9 cellular contexts compared by ENCODE assay signal in the genomic region with DNA sequence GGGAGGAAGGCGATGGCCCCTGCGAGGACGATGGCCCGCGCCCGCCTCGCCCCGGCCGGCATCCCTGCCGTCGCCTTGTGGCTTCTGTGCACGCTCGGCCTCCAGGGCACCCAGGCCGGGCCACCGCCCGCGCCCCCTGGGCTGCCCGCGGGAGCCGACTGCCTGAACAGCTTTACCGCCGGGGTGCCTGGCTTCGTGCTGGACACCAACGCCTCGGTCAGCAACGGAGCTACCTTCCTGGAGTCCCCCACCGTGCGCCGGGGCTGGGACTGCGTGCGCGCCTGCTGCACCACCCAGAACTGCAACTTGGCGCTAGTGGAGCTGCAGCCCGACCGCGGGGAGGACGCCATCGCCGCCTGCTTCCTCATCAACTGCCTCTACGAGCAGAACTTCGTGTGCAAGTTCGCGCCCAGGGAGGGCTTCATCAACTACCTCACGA. TPM values are rescaled to one million over a fixed set of nuclear protein-coding genes. Genes with fewer than 3 reads are reported as not detected.
DNase-seq lines count a peak whose midpoint lies in the region; ATAC-seq, FAIRE-seq and TF ChIP-seq lines count a peak whose summit lies in the region.
"Had no signal": no experiment of that assay in that cellular context is flagged by ENCODE, and none has a peak within 500 bp of the region (broad histone marks: within the 10 kb centered on the region; RNA-seq: fewer than 3 reads in every experiment).

No MANE protein-coding gene starts in this region.

- peak overlapping the region; percentile 17 for H3K4me3 ChIP-seq in SJSA1

- peaks cover 16% of the 10 kb centered on the region for H3K4me1 Mint-ChIP-seq in brain
- H3K4me1 Mint-ChIP-seq in stimulated activated naive B cell treated with anti-CD40 and anti-IgM and Interleukin-4, amounts not matched to agents 10 μg/mL and 1 μg/mL and 100 μg/mL, for 72 hours = peaks cover 27 to 37% of the 10 kb centered on the region in 2 donors

- H3K27ac Mint-ChIP-seq in brain = peak overlapping the region in 2 of 5 experiments; percentile 65 to 85
- peak overlapping the region; percentile 89 for H3K27ac Mint-ChIP-seq in stimulated activated naive B cell treated with anti-CD40 and anti-IgM and Interleukin-4, amounts not matched to agents 10 μg/mL and 1 μg/mL and 100 μg/mL, for 72 hours

- DNase-seq in GM19239 (ENCODE audit: insufficient read length, low spot score) = peak; percentile 63
- no peak for DNase-seq in SJSA1 (ENCODE audit: low read depth in 1 of 2, low spot score in 2 of 2)
- DNase-seq in left kidney (ENCODE audit: low read depth, low spot score) = peak; percentile 68
- peak; percentile 38 for DNase-seq in stimulated activated naive B cell treated with anti-CD40 and anti-IgM and Interleukin-4, amounts not matched to agents 10 μg/mL and 1 μg/mL and 100 μg/mL, for 72 hours
- no peak for DNase-seq in LoVo (ENCODE audit: low spot score)
- no peak for DNase-seq in SHP77 (lab: John Stamatoyannopoulos, UW)
- no peak for DNase-seq in GDM1 (lab: John Stamatoyannopoulos, UW)

- peaks cover 28% of the 10 kb centered on the region for H3K27me3 ChIP-seq in SJSA1 (replicated peaks)

- peak; percentile 52 to 59 for ATAC-seq in stimulated activated naive B cell treated with anti-CD40 and anti-IgM and Interleukin-4, amounts not matched to agents 10 μg/mL and 1 μg/mL and 100 μg/mL, for 72 hours (replicated peaks)

- H3K36me3 ChIP-seq in SJSA1 = no peaks in the 10 kb centered on the region

- no peak for TF ChIP-seq CTCF in brain (conservative IDR thresholded peaks at IDR 0.05)

- peaks cover 12% of the 10 kb centered on the region for H3K4me1 ChIP-seq in SJSA1 (replicated peaks)

- 0 out of 2 replicates have a peak, but pooled peaks cover 4% of the 10 kb centered on the region for H3K9me3 ChIP-seq in SJSA1 (replicated peaks)

- H3K4me3 Mint-ChIP-seq in brain = peak overlapping the region; percentile 86 to 88 (median 87)
- H3K4me3 Mint-ChIP-seq in stimulated activated naive B cell treated with anti-CD40 and anti-IgM and Interleukin-4, amounts not matched to agents 10 μg/mL and 1 μg/mL and 100 μg/mL, for 72 hours = peak overlapping the region; percentile 89 to 91

- peaks cover 0 to 6% (median 0%) of the 10 kb centered on the region in 5 experiments for H3K9me3 Mint-ChIP-seq in brain
- no peaks in the 10 kb centered on the region for H3K9me3 Mint-ChIP-seq in stimulated activated naive B cell treated with anti-CD40 and anti-IgM and Interleukin-4, amounts not matched to agents 10 μg/mL and 1 μg/mL and 100 μg/mL, for 72 hours

- H3K27me3 Mint-ChIP-seq in brain = peaks cover 85% of the 10 kb centered on the region
- H3K27me3 Mint-ChIP-seq in stimulated activated naive B cell treated with anti-CD40 and anti-IgM and Interleukin-4, amounts not matched to agents 10 μg/mL and 1 μg/mL and 100 μg/mL, for 72 hours = no peaks in the 10 kb centered on the region

- H3K27ac ChIP-seq in SJSA1 = no peak overlapping the region

- no peak for FAIRE-seq in GM19239 (lab: Jason Lieb, UNC)
- FAIRE-seq: TTC549 had no signal

- no peaks in the 10 kb centered on the region for H3K36me3 Mint-ChIP-seq in brain
- peaks cover 2 to 3% of the 10 kb centered on the region in 2 donors for H3K36me3 Mint-ChIP-seq in stimulated activated naive B cell treated with anti-CD40 and anti-IgM and Interleukin-4, amounts not matched to agents 10 μg/mL and 1 μg/mL and 100 μg/mL, for 72 hours

RNA-seq across cellular contexts. Expression of a gene that starts 0.7 kb away (rescaled TPM):
- total RNA-seq in SJSA1 (2014; rRNA removed; shearing (Covaris generic)) = 0.87 TPM in 1 of 2 replicates, not detected in the other
- polyA plus RNA-seq in brain (ENCODE audit: insufficient read depth, low read depth, low replicate concordance) = 151 TPM

RNA-seq across cellular contexts. Expression of a gene that starts 16.1 kb away (rescaled TPM):
- not detected in 2 replicates for total RNA-seq in SJSA1 (2014; rRNA removed; shearing (Covaris generic))
- 0.66 TPM for polyA plus RNA-seq in brain (ENCODE audit: insufficient read depth, low read depth, low replicate concordance)

RNA-seq across cellular contexts. Expression of a gene that starts 29.5 kb away (rescaled TPM):
- not detected in 2 replicates for total RNA-seq in SJSA1 (2014; rRNA removed; shearing (Covaris generic))
- 2.3 TPM for polyA plus RNA-seq in brain (ENCODE audit: insufficient read depth, low read depth, low replicate concordance)

RNA-seq across cellular contexts. Expression of a gene that starts 37.3 kb away (rescaled TPM):
- total RNA-seq in SJSA1 (2014; rRNA removed; shearing (Covaris generic)) = 51.5 and 51.7 TPM in 2 replicates
- polyA plus RNA-seq in brain (ENCODE audit: insufficient read depth, low read depth, low replicate concordance) = 45.6 TPM

RNA-seq across cellular contexts. Expression of a gene that starts 37.7 kb away (rescaled TPM):
- 33.8 and 39.2 TPM in 2 replicates for total RNA-seq in SJSA1 (2014; rRNA removed; shearing (Covaris generic))
- 55.0 TPM for polyA plus RNA-seq in brain (ENCODE audit: insufficient read depth, low read depth, low replicate concordance)

Comparison
In these comparisons a context has a peak if more than half of its experiments do, and no peak if none do; other contexts are left out.
1. DNase-seq: peak in GM19239 (single experiment), left kidney (single experiment) and stimulated activated naive B cell treated with anti-CD40 and anti-IgM and Interleukin-4, amounts not matched to agents 10 μg/mL and 1 μg/mL and 100 μg/mL, for 72 hours (single experiment); none in SJSA1 (0 of 2), LoVo (single experiment), SHP77 (0 of 2) and GDM1 (single experiment).